29 cellular contexts compared by ENCODE assay signal in the genomic region with DNA sequence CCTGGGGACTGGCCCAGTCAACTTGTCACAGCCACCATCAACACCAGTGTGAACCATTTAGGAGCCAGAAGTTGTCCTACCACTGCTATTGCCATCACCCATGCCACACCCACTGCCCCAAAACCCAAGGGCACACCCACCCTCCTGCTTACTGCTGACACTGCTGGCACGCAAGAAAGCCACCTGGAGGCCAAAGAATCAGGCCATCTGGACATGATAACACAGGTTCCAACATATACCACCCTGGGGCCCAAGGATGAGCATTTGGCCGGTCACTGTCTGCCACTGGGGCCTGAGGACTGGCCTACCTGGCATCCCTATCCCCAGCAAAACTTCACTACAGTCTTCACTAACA.
"Had no signal": no experiment of that assay in that cellular context is flagged by ENCODE, and none has a peak within 500 bp of the region (broad histone marks: within the 10 kb centered on the region; RNA-seq: fewer than 3 reads in every experiment).

No MANE protein-coding gene starts in this region.

- H3K4me3 Mint-ChIP-seq: effector memory CD8-positive, alpha-beta T cell; naive thymus-derived CD8-positive, alpha-beta T cell; nephron progenitor cell; stimulated activated effector memory CD8-positive, alpha-beta T cell treated with anti-CD3 and anti-CD28 coated beads, Interleukin-12 subunit alpha, Interleukin-12 subunit beta, amount 100 ng/mL, for 72 hours; type B pancreatic cell had no signal

- H3K27me3 Mint-ChIP-seq: type B pancreatic cell had no signal

- H3K4me3 ChIP-seq: coronary artery, esophagus squamous epithelium, heart right ventricle, left lung, ovary, right lobe of liver, stomach, testis, tibial artery had no signal

- H3K27ac ChIP-seq: coronary artery, esophagus squamous epithelium, heart right ventricle, left lung, ovary, right lobe of liver, stomach, testis, tibial artery had no signal

- H3K4me1 Mint-ChIP-seq: stimulated activated effector memory CD8-positive, alpha-beta T cell treated with anti-CD3 and anti-CD28 coated beads, Interleukin-12 subunit alpha, Interleukin-12 subunit beta, amount 100 ng/mL, for 72 hours had no signal

- H3K27ac Mint-ChIP-seq: effector memory CD8-positive, alpha-beta T cell; naive thymus-derived CD8-positive, alpha-beta T cell; nephron progenitor cell; stimulated activated effector memory CD8-positive, alpha-beta T cell treated with anti-CD3 and anti-CD28 coated beads, Interleukin-12 subunit alpha, Interleukin-12 subunit beta, amount 100 ng/mL, for 72 hours; type B pancreatic cell had no signal

- H3K4me1 ChIP-seq: right lobe of liver had no signal

- H3K36me3 ChIP-seq: esophagus squamous epithelium, heart right ventricle, left lung, ovary, right lobe of liver, stomach, tibial artery had no signal

- H3K36me3 Mint-ChIP-seq: stimulated activated effector memory CD8-positive, alpha-beta T cell treated with anti-CD3 and anti-CD28 coated beads, Interleukin-12 subunit alpha, Interleukin-12 subunit beta, amount 100 ng/mL, for 72 hours had no signal

- H3K9me3 ChIP-seq: ovary, testis had no signal

- ATAC-seq: effector memory CD8-positive, alpha-beta T cell; heart right ventricle; left cardiac atrium; left lung; naive thymus-derived CD8-positive, alpha-beta T cell; right lobe of liver; stimulated activated effector memory CD8-positive, alpha-beta T cell treated with anti-CD3 and anti-CD28 coated beads, Interleukin-12 subunit alpha, Interleukin-12 subunit beta, amount 100 ng/mL, for 72 hours had no signal

- H3K27me3 ChIP-seq: esophagus squamous epithelium, heart right ventricle, left lung, ovary, right lobe of liver, stomach, testis, tibial artery had no signal

- FAIRE-seq: endometrium, islet of Langerhans, small intestine had no signal

- DNase-seq: dermis blood vessel endothelial cell; effector memory CD8-positive, alpha-beta T cell; erythroblast; esophagus squamous epithelium; foreskin melanocyte; glutamatergic neuron; heart right ventricle; hippocampal formation; left cardiac atrium; left lung; naive thymus-derived CD8-positive, alpha-beta T cell; nephron progenitor cell; occipital lobe; ovary; retina; right lobe of liver; small intestine; stimulated activated CD4-positive, alpha-beta T cell treated with anti-CD3 and anti-CD28 coated beads, Interleukin-12 subunit alpha, Interleukin-12 subunit beta, amount 100 ng/mL, for 4 hours; stimulated activated CD4-positive, alpha-beta T cell treated with anti-CD3 and anti-CD28 coated beads, Interleukin-2, amount 100 ng/mL, for 24 hours; stimulated activated CD4-positive, alpha-beta T cell treated with anti-CD3 and anti-CD28 coated beads, Interleukin-4, amount 100 ng/mL, for 24 hours; stimulated activated naive CD4-positive, alpha-beta T cell treated with Interleukin-2 at 50 U/mL for 16 hours; stomach; testis; tibial artery had no signal
